ENCODE assay signal across 14 cellular contexts in the genomic region with DNA sequence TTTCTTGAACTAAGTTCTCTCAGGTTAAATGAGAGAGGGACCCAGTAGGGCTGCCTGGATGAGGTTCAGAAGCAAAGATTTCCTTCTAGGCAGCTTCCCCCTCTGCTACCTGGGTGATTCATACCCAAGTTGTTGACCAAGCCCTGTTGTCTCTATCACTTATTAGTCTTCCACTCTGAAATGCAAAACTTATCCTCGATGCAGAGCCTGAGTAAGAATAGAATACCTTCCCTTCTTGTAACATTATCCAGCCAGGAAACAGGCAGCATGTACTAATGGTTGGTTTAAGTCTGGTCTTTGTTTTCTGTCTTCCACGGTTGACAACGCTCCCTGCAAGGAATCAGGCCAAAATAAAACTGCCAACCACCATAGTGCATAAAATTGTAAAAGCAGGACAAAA.
DNase-seq lines count a peak whose midpoint lies in the region; ATAC-seq, FAIRE-seq and TF ChIP-seq lines count a peak whose summit lies in the region.
"Had no signal": no experiment of that assay in that cellular context is flagged by ENCODE, and none has a peak within 500 bp of the region (broad histone marks: within the 10 kb centered on the region; RNA-seq: fewer than 3 reads in every experiment).

No MANE protein-coding gene starts in this region.

- H3K4me3 ChIP-seq in heart right ventricle (no peak overlapping the region), bronchial epithelial cell (ENCODE audit: low read depth, low read length) (no peak overlapping the region), mucosa of descending colon (no peak overlapping the region), upper lobe of left lung (no peak overlapping the region)
- H3K4me3 ChIP-seq: adrenal gland, vagina had no signal

- FAIRE-seq in bronchial epithelial cell (lab: Jason Lieb, UNC): peak; percentile 58

- DNase-seq in heart right ventricle (no peak), Right ventricle myocardium superior (no peak), bronchial epithelial cell (ENCODE audit: low read depth) (peak; percentile 82), mucosa of descending colon (no peak), upper lobe of left lung (no peak), SHP77 (lab: John Stamatoyannopoulos, UW) (no peak)
- DNase-seq: activated CD4-positive, alpha-beta memory T cell treated with anti-CD3 and anti-CD28 coated beads for 36 hours; adrenal gland; IMR-90; MV-4-11; stimulated activated naive CD4-positive, alpha-beta T cell had no signal

- intact Hi-C loops in heart right ventricle (cut with DNase I) (no loop called here), Right ventricle myocardium superior (cut with DNase I) (no loop called here), mucosa of descending colon (cut with DNase I, micrococcal nuclease) (no loop called here)

- peaks cover 0 to 29% (median 12%) of the 10 kb centered on the region in 9 donors for H3K4me1 ChIP-seq in heart right ventricle
- H3K4me1 ChIP-seq in mucosa of descending colon (ENCODE audit: low read depth): peaks cover 32% of the 10 kb centered on the region
- H3K4me1 ChIP-seq in upper lobe of left lung: peaks cover 9 to 34% (median 14%) of the 10 kb centered on the region in 4 donors
- H3K4me1 ChIP-seq: adrenal gland, vagina had no signal

- TF ChIP-seq POLR2A in upper lobe of left lung (IDR thresholded peaks at IDR 0.05): no peak

- WGBS in heart right ventricle, 2 donors: 34 to 38% methylated on average over 3 of the region's 3 CpGs
- 40 to 50% methylated on average over 3 of the region's 3 CpGs for WGBS in upper lobe of left lung, 2 donors

- TF ChIP-seq EP300 in upper lobe of left lung (IDR thresholded peaks at IDR 0.05): no peak

- H3K36me3 ChIP-seq in heart right ventricle (no peaks in the 10 kb centered on the region), bronchial epithelial cell (ENCODE audit: control insufficient read depth, insufficient read depth, low read length) (no peaks in the 10 kb centered on the region), mucosa of descending colon (ENCODE audit: low read depth) (no peaks in the 10 kb centered on the region), upper lobe of left lung (no peaks in the 10 kb centered on the region)
- H3K36me3 ChIP-seq: adrenal gland, vagina had no signal

- peak overlapping the region in 7 of 10 donors; percentile 10 to 51 (median 24) for H3K27ac ChIP-seq in heart right ventricle
- H3K27ac ChIP-seq in upper lobe of left lung: peak overlapping the region; percentile 28 to 67 (median 46)
- H3K27ac ChIP-seq: adrenal gland, vagina had no signal

- TF ChIP-seq CTCF in heart right ventricle (IDR thresholded peaks at IDR 0.05): no peak
- TF ChIP-seq CTCF in bronchial epithelial cell (IDR thresholded peaks at IDR 0.05; ENCODE audit: insufficient read depth, low read length, severe bottlenecking): no peak
- no peak for TF ChIP-seq CTCF in mucosa of descending colon (IDR thresholded peaks at IDR 0.05)
- no peak for TF ChIP-seq CTCF in upper lobe of left lung (IDR thresholded peaks at IDR 0.05)

- peak in 3 of 8 donors; percentile 19 to 58 (median 34) for ATAC-seq in heart right ventricle
- no peak for ATAC-seq in Right ventricle myocardium superior (ENCODE audit: poor library complexity)
- peak; percentile 65 for ATAC-seq in mucosa of descending colon
- no peak for ATAC-seq in upper lobe of left lung (ENCODE audit: low FRiP score in 2 of 2)
- ATAC-seq in HG03571 (IDR thresholded peaks at IDR 0.05; ENCODE audit: unreplicated experiment): no peak
- no peak for ATAC-seq in GM18909 (IDR thresholded peaks at IDR 0.05; ENCODE audit: poor library complexity, unreplicated experiment)

- no peaks in the 10 kb centered on the region for H3K9me3 ChIP-seq in heart right ventricle
- H3K9me3 ChIP-seq in mucosa of descending colon: no peaks in the 10 kb centered on the region
- no peaks in the 10 kb centered on the region for H3K9me3 ChIP-seq in upper lobe of left lung
- H3K9me3 ChIP-seq: adrenal gland, vagina had no signal

- no peaks in the 10 kb centered on the region for H3K27me3 ChIP-seq in heart right ventricle
- H3K27me3 ChIP-seq in bronchial epithelial cell (ENCODE audit: control insufficient read depth, insufficient read depth, low read length): no peaks in the 10 kb centered on the region
- no peaks in the 10 kb centered on the region for H3K27me3 ChIP-seq in upper lobe of left lung
- H3K27me3 ChIP-seq: adrenal gland, vagina had no signal
